1 cellular context compared by ENCODE assay signal in genomic region chr2:85561280-85562212, GRCh38.
TF ChIP-seq lines count a peak whose summit lies in the region.

TSS of gene GGCX (minus strand) at chr2:85561493. CDS start at chr2:85561428, 65 bp downstream.

TF ChIP-seq in H1, 55 proteins besides CTCF, POLR2A, EP300 and RAD21 (continued from another document):
- peak in 1 of 2 experiments; percentile 91; a peak in 2 of 4 replicates for TF ChIP-seq SIN3A (conservative IDR thresholded peaks at IDR 0.05 in 1 of 2, IDR thresholded peaks at IDR 0.05 in 1 of 2; ENCODE audit: low read depth in 1 of 2, low read length in 2 of 2)
- no peak for TF ChIP-seq SIRT6 (IDR thresholded peaks at IDR 0.05; ENCODE audit: low read length)
- peak; percentile 92 for TF ChIP-seq ATF3 (IDR thresholded peaks at IDR 0.05; ENCODE audit: insufficient read depth, low read depth, low read length)
- TF ChIP-seq ASH2L (IDR thresholded peaks at IDR 0.05; ENCODE audit: low read length) = peak; percentile 93
- TF ChIP-seq KDM5A (IDR thresholded peaks at IDR 0.05; ENCODE audit: low read length) = peak; percentile 65; the same call in 1 of the 2 replicates
- no peak for TF ChIP-seq CHD2 (IDR thresholded peaks at IDR 0.05; ENCODE audit: low read length)
- no peak for TF ChIP-seq BCL11A (IDR thresholded peaks at IDR 0.05; ENCODE audit: low read depth in 2 of 2, low read length in 2 of 2)
- peak; percentile 57; the same call in 1 of the 2 replicates for TF ChIP-seq EGR1 (IDR thresholded peaks at IDR 0.05; ENCODE audit: borderline replicate concordance, low read depth, low read length)
- no peak for TF ChIP-seq BRCA1 (IDR thresholded peaks at IDR 0.05; ENCODE audit: low read depth, low read length)
- no peak for TF ChIP-seq KDM1A (IDR thresholded peaks at IDR 0.05; ENCODE audit: borderline replicate concordance, low read length)
- peak; percentile 57 for TF ChIP-seq MAX (IDR thresholded peaks at IDR 0.05)
- peak; percentile 96 for TF ChIP-seq POLR2AphosphoS5 (IDR thresholded peaks at IDR 0.05; ENCODE audit: low read depth, low read length)
